Comparison of ENCODE assay signal across 8 cellular contexts in genomic region chr3:20039082-20039764, GRCh38. TPM values are rescaled to one million over a fixed set of nuclear protein-coding genes. Genes with fewer than 3 reads are reported as not detected.
A peak's percentile ranks its signal among the peaks of the same experiment; 100 is the strongest.
DNase-seq lines count a peak whose midpoint lies in the region; ATAC-seq and TF ChIP-seq lines count a peak whose summit lies in the region.

No MANE protein-coding gene starts in this region.

- TF ChIP-seq CTCF in OCI-LY3 (IDR thresholded peaks at IDR 0.05; ENCODE audit: low read depth, low read length) = no peak
- TF ChIP-seq CTCF in endodermal cell (conservative IDR thresholded peaks at IDR 0.05) = no peak

- H3K9me3 ChIP-seq in CD4-positive, CD25-positive, alpha-beta regulatory T cell (ENCODE audit: control insufficient read depth in 2 of 2, low read length in 2 of 2) = no peaks in the 10 kb centered on the region
- H3K9me3 ChIP-seq in OCI-LY3 (ENCODE audit: insufficient read depth, low read length) (no peaks in the 10 kb centered on the region), endodermal cell (ENCODE audit: control insufficient read depth, low read length) (no peaks in the 10 kb centered on the region), neuron (ENCODE audit: low read length) (no peaks in the 10 kb centered on the region)

- ATAC-seq in CD4-positive, CD25-positive, alpha-beta regulatory T cell (ENCODE audit: low read depth in 2 of 2) = no peak
- no peak for ATAC-seq in GM21737 (IDR thresholded peaks at IDR 0.05; ENCODE audit: unreplicated experiment)
- ATAC-seq in GM19467 (IDR thresholded peaks at IDR 0.05; ENCODE audit: unreplicated experiment) = no peak

- H3K36me3 ChIP-seq in CD4-positive, CD25-positive, alpha-beta regulatory T cell (ENCODE audit: control insufficient read depth, insufficient read depth, low read length) = no peaks in the 10 kb centered on the region
- no peaks in the 10 kb centered on the region for H3K36me3 ChIP-seq in OCI-LY3 (replicated peaks; ENCODE audit: low read depth, low read length)
- no peaks in the 10 kb centered on the region for H3K36me3 ChIP-seq in endodermal cell (ENCODE audit: control insufficient read depth, insufficient read depth, low read length)
- no peaks in the 10 kb centered on the region for H3K36me3 ChIP-seq in neuron (ENCODE audit: insufficient read depth, low read length)

- peak overlapping the region; percentile 89 for H2AFZ ChIP-seq in OCI-LY3 (ENCODE audit: low read depth, low read length)
- H2AFZ ChIP-seq in neuron (ENCODE audit: low read depth, low read length) = peak overlapping the region; percentile 98

- H3K4me1 ChIP-seq in CD4-positive, CD25-positive, alpha-beta regulatory T cell (ENCODE audit: control insufficient read depth, insufficient read depth, low read length, poor library complexity, severe bottlenecking) = peaks cover 42% of the 10 kb centered on the region
- peaks cover 26% of the 10 kb centered on the region for H3K4me1 ChIP-seq in OCI-LY3 (ENCODE audit: low read length)
- no peaks in the 10 kb centered on the region for H3K4me1 ChIP-seq in endodermal cell (ENCODE audit: control insufficient read depth, insufficient read depth, low read length)
- peaks cover 16% of the 10 kb centered on the region for H3K4me1 ChIP-seq in neuron (ENCODE audit: insufficient read depth, low read length)

- H3K27ac ChIP-seq in CD4-positive, CD25-positive, alpha-beta regulatory T cell (ENCODE audit: insufficient read depth, low read length, poor library complexity, severe bottlenecking) = peak overlapping the region; percentile 93
- H3K27ac ChIP-seq in OCI-LY3 (ENCODE audit: low read length) (peak overlapping the region; percentile 76), endodermal cell (ENCODE audit: low read depth, low read length) (peak overlapping the region; percentile 10)

- H3K36me3 Mint-ChIP-seq in CD4-positive, CD25-positive, alpha-beta regulatory T cell = no peaks in the 10 kb centered on the region
- no peaks in the 10 kb centered on the region for H3K36me3 Mint-ChIP-seq in endodermal cell (ENCODE audit: low read depth)

- peak overlapping the region; percentile 88 for H3K4me2 ChIP-seq in OCI-LY3 (ENCODE audit: low read length)

- H3K4me1 Mint-ChIP-seq in CD4-positive, CD25-positive, alpha-beta regulatory T cell = peaks cover 23 to 48% (median 39%) of the 10 kb centered on the region in 4 donors
- H3K4me1 Mint-ChIP-seq in endodermal cell = peaks cover 15% of the 10 kb centered on the region

- H3K4me3 ChIP-seq in CD4-positive, CD25-positive, alpha-beta regulatory T cell (ENCODE audit: low read depth, low read length) = peak overlapping the region; percentile 93
- H3K4me3 ChIP-seq in OCI-LY3 (ENCODE audit: low read length) (peak overlapping the region; percentile 80), endodermal cell (ENCODE audit: low read length) (peak overlapping the region; percentile 78), neuron (ENCODE audit: low read length) (peak overlapping the region; percentile 61)

- H3K27me3 Mint-ChIP-seq in CD4-positive, CD25-positive, alpha-beta regulatory T cell = peaks cover 9% of the 10 kb centered on the region
- peaks cover 19% of the 10 kb centered on the region for H3K27me3 Mint-ChIP-seq in endodermal cell (ENCODE audit: insufficient read depth)

- peaks cover 9% of the 10 kb centered on the region; the same call in 1 of the 2 replicates for H4K20me1 ChIP-seq in OCI-LY3 (ENCODE audit: insufficient read depth, low read length)

- H3K9me3 Mint-ChIP-seq in CD4-positive, CD25-positive, alpha-beta regulatory T cell = peaks cover 0 to 1% (median 0%) of the 10 kb centered on the region in 7 donors
- no peaks in the 10 kb centered on the region for H3K9me3 Mint-ChIP-seq in endodermal cell

- WGBS in endodermal cell (ENCODE audit: insufficient coverage in 1 of 2, insufficient read length in 1 of 2), 2 experiments = 52 to 69% methylated on average over 10 to 14 of the region's 14 CpGs

- peaks cover 9% of the 10 kb centered on the region for H3K79me2 ChIP-seq in OCI-LY3 (ENCODE audit: low read length)

- H3K27me3 ChIP-seq in CD4-positive, CD25-positive, alpha-beta regulatory T cell (ENCODE audit: control insufficient read depth, insufficient read depth, low read length) = no peaks in the 10 kb centered on the region
- H3K27me3 ChIP-seq in OCI-LY3 (ENCODE audit: low read depth, low read length) = no peaks in the 10 kb centered on the region
- H3K27me3 ChIP-seq in endodermal cell (ENCODE audit: control insufficient read depth, insufficient read depth, low read length, poor library complexity, severe bottlenecking) = peaks cover 16% of the 10 kb centered on the region
- H3K27me3 ChIP-seq in neuron (ENCODE audit: insufficient read depth, low read length) = no peaks in the 10 kb centered on the region

- peak overlapping the region; percentile 90 to 98 (median 91) for H3K27ac Mint-ChIP-seq in CD4-positive, CD25-positive, alpha-beta regulatory T cell
- no peak overlapping the region for H3K27ac Mint-ChIP-seq in endodermal cell

- DNase-seq in CD4-positive, CD25-positive, alpha-beta regulatory T cell = peak in 2 of 3 donors; percentile 22 to 59
- no peak for DNase-seq in endodermal cell
- DNase-seq in RKO (ENCODE audit: low spot score) = no peak
- DNase-seq in GF-D8 (lab: John Stamatoyannopoulos, UW) = no peak

- H3K9ac ChIP-seq in OCI-LY3 (ENCODE audit: low read length) = peak overlapping the region; percentile 84
- peak overlapping the region; percentile 28 for H3K9ac ChIP-seq in endodermal cell (ENCODE audit: extremely low read depth, low read length, poor library complexity, severe bottlenecking)

- H3K4me3 Mint-ChIP-seq in CD4-positive, CD25-positive, alpha-beta regulatory T cell = peak overlapping the region; percentile 94 to 98 (median 97)
- H3K4me3 Mint-ChIP-seq in endodermal cell = peak overlapping the region; percentile 79

RNA-seq across cellular contexts. Expression of gene KAT2B, which starts 1.0 kb away (rescaled TPM):
- total RNA-seq in CD4-positive, CD25-positive, alpha-beta regulatory T cell = 185 TPM
- 10 to 100 TPM in 1 of 4 donors, 1 to 10 TPM in 3; 5.7 to 11.0 (median 7.9) TPM for polyA plus RNA-seq in CD4-positive, CD25-positive, alpha-beta regulatory T cell
- 1 to 10 TPM; 2.2 to 4.1 TPM for total RNA-seq in endodermal cell
- polyA plus RNA-seq in endodermal cell (2013, experiment 1 of 2) = 11.2 TPM
- 10.8 TPM for polyA plus RNA-seq in endodermal cell (2013, experiment 2 of 2)

RNA-seq across cellular contexts. Expression of gene PP2D1, which starts 27.2 kb away (rescaled TPM):
- not detected for total RNA-seq in CD4-positive, CD25-positive, alpha-beta regulatory T cell
- 1 to 10 TPM in 1 of 4 donors, under 1 TPM in 3; 0.16 to 1.2 (median 0.21) TPM for polyA plus RNA-seq in CD4-positive, CD25-positive, alpha-beta regulatory T cell
- total RNA-seq in endodermal cell = not detected
- polyA plus RNA-seq in endodermal cell (2013, experiment 1 of 2) = not detected
- polyA plus RNA-seq in endodermal cell (2013, experiment 2 of 2) = not detected

Comparison
In these comparisons a context has a peak if more than half of its experiments do, and no peak if none do; other contexts are left out.
1. DNase-seq: peak in CD4-positive, CD25-positive, alpha-beta regulatory T cell (2 of 3); none in endodermal cell (single experiment), RKO (single experiment) and GF-D8 (single experiment).
2. H3K27ac ChIP-seq: peak in every context shown above with its lines; median percentile 93 in CD4-positive, CD25-positive, alpha-beta regulatory T cell; 76 in OCI-LY3; 10 in endodermal cell.
3. RNA of gene KAT2B, which starts 1.0 kb away (total RNA-seq): 185 TPM in CD4-positive, CD25-positive, alpha-beta regulatory T cell (single experiment); 2.2 to 4.1 TPM in endodermal cell; every median in the first group is over 10 times any median in the second.
4. Peak in every context shown above with its lines, with median percentiles within 50 percentile points of each other: H3K4me3 ChIP-seq.